In the genomic region with DNA sequence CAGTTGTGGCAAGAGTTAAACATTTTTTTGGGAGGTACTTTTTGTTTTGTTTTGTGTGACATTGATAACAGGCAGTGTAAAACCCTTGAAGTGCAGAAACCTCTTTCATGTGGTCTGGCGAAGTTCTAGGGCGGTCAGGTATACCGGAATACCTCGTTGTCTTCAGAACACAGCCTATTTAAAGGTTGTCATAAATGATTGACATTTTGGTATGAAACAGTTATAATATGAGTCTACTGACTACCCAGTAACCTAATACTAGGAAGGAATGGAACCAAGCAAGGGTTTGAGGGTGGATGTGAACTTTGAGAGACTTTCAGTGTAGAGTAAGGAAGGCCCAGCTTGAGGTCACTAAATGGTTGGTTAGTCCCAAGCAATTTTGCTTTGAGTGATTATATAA, we compare ENCODE assay signal across 9 cellular contexts. TPM values are rescaled to one million over a fixed set of nuclear protein-coding genes. Genes with fewer than 3 reads are reported as not detected.
DNase-seq lines count a peak whose midpoint lies in the region; ATAC-seq and TF ChIP-seq lines count a peak whose summit lies in the region.
"Had no signal": no experiment of that assay in that cellular context is flagged by ENCODE, and none has a peak within 500 bp of the region (broad histone marks: within the 10 kb centered on the region; RNA-seq: fewer than 3 reads in every experiment).

No MANE protein-coding gene starts in this region.

- no peaks in the 10 kb centered on the region for H3K79me2 ChIP-seq in smooth muscle cell (ENCODE audit: low read depth)

- 80% methylated on average over 4 of the region's 4 CpGs for WGBS in smooth muscle cell (ENCODE audit: low lambda C conversion rate)
- WGBS in prostate gland = 54% methylated on average over 4 of the region's 4 CpGs

- no peaks in the 10 kb centered on the region for H3K27me3 ChIP-seq in smooth muscle cell (ENCODE audit: low read depth)
- H3K27me3 ChIP-seq in prostate gland (replicated peaks; ENCODE audit: insufficient read depth) = no peaks in the 10 kb centered on the region

- no peaks in the 10 kb centered on the region for H3K9me3 Mint-ChIP-seq in activated T-cell treated with anti-CD3 and anti-CD28 coated beads, Interleukin-2, amount 50 U/mL, for 4 hours

- TF ChIP-seq CTCF in smooth muscle cell (IDR thresholded peaks at IDR 0.05; ENCODE audit: borderline replicate concordance, insufficient read depth, poor library complexity, severe bottlenecking) = no peak
- TF ChIP-seq CTCF in prostate gland (IDR thresholded peaks at IDR 0.05) = no peak

- H3K4me3 ChIP-seq in smooth muscle cell (no peak overlapping the region), prostate gland (no peak overlapping the region)

- peak overlapping the region; percentile 51 for H3K4me3 Mint-ChIP-seq in activated T-cell treated with anti-CD3 and anti-CD28 coated beads, Interleukin-2, amount 50 U/mL, for 4 hours

- no peak overlapping the region for H3K9ac ChIP-seq in smooth muscle cell (ENCODE audit: low read depth)

- no peaks in the 10 kb centered on the region for H3F3A ChIP-seq in smooth muscle cell (ENCODE audit: low read depth)

- H3K36me3 ChIP-seq in smooth muscle cell (ENCODE audit: low read depth) (no peaks in the 10 kb centered on the region), prostate gland (no peaks in the 10 kb centered on the region)

- no peak overlapping the region for H2AFZ ChIP-seq in smooth muscle cell (ENCODE audit: low read depth)

- no peaks in the 10 kb centered on the region for H4K20me1 ChIP-seq in smooth muscle cell (ENCODE audit: low read depth)

- H3K27ac ChIP-seq in smooth muscle cell (ENCODE audit: low read depth) (no peak overlapping the region), prostate gland (no peak overlapping the region)

- H3K4me1 ChIP-seq in smooth muscle cell (ENCODE audit: low read depth) = no peaks in the 10 kb centered on the region
- H3K4me1 ChIP-seq in prostate gland (replicated peaks) = no peaks in the 10 kb centered on the region

- no peak overlapping the region for H3K4me2 ChIP-seq in smooth muscle cell

- TF ChIP-seq POLR2A in prostate gland (IDR thresholded peaks at IDR 0.05) = no peak

- no peaks in the 10 kb centered on the region for H3K9me3 ChIP-seq in smooth muscle cell (replicated peaks; ENCODE audit: low read depth)
- H3K9me3 ChIP-seq in prostate gland = no peaks in the 10 kb centered on the region

- peaks cover 16% of the 10 kb centered on the region for H3K36me3 Mint-ChIP-seq in activated T-cell treated with anti-CD3 and anti-CD28 coated beads, Interleukin-2, amount 50 U/mL, for 4 hours (ENCODE audit: insufficient read depth)

- peak; percentile 47 for DNase-seq in activated T-cell treated with anti-CD3 and anti-CD28 coated beads, Interleukin-2, amount 50 U/mL, for 4 hours
- DNase-seq in stimulated activated CD4-positive, alpha-beta T cell treated with anti-CD3 and anti-CD28 coated beads, Interleukin-4, amount 100 ng/mL, for 4 hours = peak; percentile 3 to 55
- DNase-seq in DMS153 treated with DMSO at 0.1 percent for 48 hours (lab: John Stamatoyannopoulos, UW; ENCODE audit: unreplicated experiment) (no peak), smooth muscle cell (lab: John Stamatoyannopoulos, UW; ENCODE audit: unreplicated experiment) (no peak), COLO668 (lab: John Stamatoyannopoulos, UW; ENCODE audit: unreplicated experiment) (no peak), prostate gland (ENCODE audit: low spot score) (no peak)
- DNase-seq: NCI-H2107 had no signal

- H3K27me3 Mint-ChIP-seq in activated T-cell treated with anti-CD3 and anti-CD28 coated beads, Interleukin-2, amount 50 U/mL, for 4 hours (ENCODE audit: low read depth) = no peaks in the 10 kb centered on the region

- peaks cover 46% of the 10 kb centered on the region for H3K4me1 Mint-ChIP-seq in activated T-cell treated with anti-CD3 and anti-CD28 coated beads, Interleukin-2, amount 50 U/mL, for 4 hours (ENCODE audit: low read depth)

- ATAC-seq in GM19043 (IDR thresholded peaks at IDR 0.05; ENCODE audit: low read depth, unreplicated experiment) (peak; percentile 95), HG03196 (IDR thresholded peaks at IDR 0.05; ENCODE audit: unreplicated experiment) (peak; percentile 90)
- peak; percentile 94 to 95 for ATAC-seq in activated T-cell treated with anti-CD3 and anti-CD28 coated beads, Interleukin-2, amount 50 U/mL, for 4 hours

- intact Hi-C loops in prostate gland (cut with DNase I) = no loop called here

RNA-seq across cellular contexts. Expression of a gene that starts 40.5 kb away (rescaled TPM):
- total RNA-seq in activated T-cell treated with anti-CD3 and anti-CD28 coated beads, Interleukin-2, amount 50 U/mL, for 4 hours = 1 to 10 TPM; 3.4 to 4.1 (median 3.9) TPM
- 12.3 and 28.6 TPM in 2 replicates for total RNA-seq in smooth muscle cell
- 3.5 and 11.3 TPM in 2 replicates for polyA plus RNA-seq in smooth muscle cell
- total RNA-seq in prostate gland = 10 to 100 TPM; 42.7 to 67.5 TPM

RNA-seq across cellular contexts. Expression of a gene that starts 57.8 kb away (rescaled TPM):
- 10 to 100 TPM; 18.4 to 23.1 (median 21.5) TPM for total RNA-seq in activated T-cell treated with anti-CD3 and anti-CD28 coated beads, Interleukin-2, amount 50 U/mL, for 4 hours
- total RNA-seq in smooth muscle cell = 107 and 115 TPM in 2 replicates
- polyA plus RNA-seq in smooth muscle cell = 74.1 and 76.4 TPM in 2 replicates
- 10 to 100 TPM; 59.6 to 86.9 TPM for total RNA-seq in prostate gland

Comparison
In these comparisons a context has a peak if more than half of its experiments do, and no peak if none do; other contexts are left out.
1. DNase-seq: peak in activated T-cell treated with anti-CD3 and anti-CD28 coated beads, Interleukin-2, amount 50 U/mL, for 4 hours (single experiment) and stimulated activated CD4-positive, alpha-beta T cell treated with anti-CD3 and anti-CD28 coated beads, Interleukin-4, amount 100 ng/mL, for 4 hours (2 of 2); none in DMS153 treated with DMSO at 0.1 percent for 48 hours (single experiment), smooth muscle cell (single experiment), COLO668 (single experiment) and prostate gland (single experiment).
2. Peak in every context shown above with its lines, with median percentiles within 50 percentile points of each other: ATAC-seq.